In the genomic region with DNA sequence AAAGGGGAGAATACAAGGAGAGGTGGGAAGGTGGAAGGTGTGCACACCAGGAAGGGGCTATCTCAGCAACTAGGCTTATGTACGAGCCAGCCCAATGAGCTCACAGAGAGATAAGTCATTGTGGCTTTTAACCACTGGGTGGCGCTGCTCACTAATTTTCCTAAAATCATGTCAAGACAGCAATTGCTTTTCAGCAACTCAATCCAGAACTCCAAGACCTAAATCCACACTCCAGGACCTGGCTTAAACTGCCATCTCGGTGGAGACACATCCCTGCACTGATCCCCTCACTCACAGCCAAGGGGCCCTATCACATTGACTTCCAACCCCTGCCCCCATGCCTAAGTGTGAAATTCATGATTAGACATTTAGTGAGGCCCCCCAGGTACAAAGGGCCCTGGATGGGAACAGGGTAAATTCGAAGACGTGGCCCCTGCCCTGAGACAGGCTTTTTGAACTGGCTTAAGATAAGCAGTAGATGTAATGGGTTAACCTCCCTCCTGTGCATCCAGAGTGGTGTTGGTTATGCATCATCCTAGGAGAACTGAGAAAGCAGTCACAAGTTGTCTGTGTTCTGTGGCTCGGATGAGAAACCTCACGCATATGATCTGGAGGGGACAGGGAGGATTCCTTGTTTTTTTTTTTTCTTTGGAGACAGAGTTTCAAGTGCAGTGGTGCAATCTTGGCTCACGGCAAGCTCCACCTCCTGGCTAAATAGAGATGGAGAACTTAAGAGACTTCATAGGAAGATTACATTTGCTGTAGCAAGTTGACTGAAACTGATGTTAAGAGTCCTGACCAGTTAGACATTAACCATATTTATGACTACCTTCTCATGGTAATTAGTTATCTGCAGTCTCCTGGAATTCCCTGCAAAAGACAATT, we compare ENCODE assay signal across 8 cellular contexts.
DNase-seq lines count a peak whose midpoint lies in the region; ATAC-seq lines count a peak whose summit lies in the region.

No MANE protein-coding gene starts in this region.

- H3K9me3 Mint-ChIP-seq in central memory CD8-positive, alpha-beta T cell: no peaks in the 10 kb centered on the region

- no peaks in the 10 kb centered on the region for H3K36me3 Mint-ChIP-seq in central memory CD8-positive, alpha-beta T cell (ENCODE audit: insufficient read depth)

- ATAC-seq in activated CD4-positive, CD25-positive, alpha-beta regulatory T cell treated with anti-CD3 and anti-CD28 coated beads, Interleukin-2, amount 50 U/mL, for 24 hours: no peak
- peak; percentile 67 for ATAC-seq in central memory CD8-positive, alpha-beta T cell (replicated peaks; ENCODE audit: extremely low read depth, poor library complexity, severe bottlenecking)
- no peak for ATAC-seq in GM19351 (IDR thresholded peaks at IDR 0.05; ENCODE audit: unreplicated experiment)

- peak; percentile 24 to 55 (median 33) for DNase-seq in activated CD4-positive, CD25-positive, alpha-beta regulatory T cell (lab: John Stamatoyannopoulos, UW)
- DNase-seq in NCI-H2171 treated with DMSO at 0.1 percent for 48 hours (lab: John Stamatoyannopoulos, UW) (peak; percentile 65), kidney tubule cell (ENCODE audit: low spot score) (peak; percentile 77)
- peak; percentile 65 for DNase-seq in activated CD4-positive, CD25-positive, alpha-beta regulatory T cell treated with anti-CD3 and anti-CD28 coated beads, Interleukin-2, amount 50 U/mL, for 72 hours
- peak; percentile 71 to 74 for DNase-seq in central memory CD8-positive, alpha-beta T cell (ENCODE audit: low spot score in 2 of 2)
- peak; percentile 72 to 77 for DNase-seq in stimulated activated CD4-positive, alpha-beta T cell treated with anti-CD3 and anti-CD28 coated beads, Interleukin-2, amount 100 ng/mL, for 48 hours

- no peak overlapping the region for H3K4me3 Mint-ChIP-seq in central memory CD8-positive, alpha-beta T cell

- H3K27ac Mint-ChIP-seq in central memory CD8-positive, alpha-beta T cell (ENCODE audit: low read depth): no peak overlapping the region

- no peaks in the 10 kb centered on the region for H3K27me3 Mint-ChIP-seq in central memory CD8-positive, alpha-beta T cell

- H3K4me1 Mint-ChIP-seq in central memory CD8-positive, alpha-beta T cell: peaks cover 9% of the 10 kb centered on the region
